ENCODE assay signal across 5 cellular contexts in the genomic region with DNA sequence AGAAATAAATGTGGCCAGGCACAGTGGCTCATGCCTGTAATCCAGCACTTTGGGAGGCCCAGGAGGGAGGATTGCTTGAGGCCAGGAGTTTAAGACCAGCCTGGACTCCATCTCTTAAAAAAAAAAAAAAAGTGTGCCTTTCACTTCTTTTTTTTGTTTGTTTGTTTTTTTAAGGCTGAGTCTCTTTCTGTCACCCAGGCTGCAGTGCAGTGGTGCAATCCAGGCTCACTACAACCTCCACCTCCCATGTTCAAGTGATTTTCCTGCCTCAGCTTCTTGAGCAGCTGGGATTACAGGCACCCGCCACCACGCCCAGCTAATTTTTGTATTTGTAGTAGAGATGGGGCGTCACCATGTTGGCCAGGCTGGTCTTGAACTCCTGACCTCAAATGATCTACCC. TPM values are rescaled to one million over a fixed set of nuclear protein-coding genes. Genes with fewer than 3 reads are reported as not detected.
"Had no signal": no experiment of that assay in that cellular context is flagged by ENCODE, and none has a peak within 500 bp of the region (broad histone marks: within the 10 kb centered on the region; RNA-seq: fewer than 3 reads in every experiment).

No MANE protein-coding gene starts in this region.

RNA-seq across cellular contexts. Expression of gene CLDN3, which starts 47.9 kb away (rescaled TPM):
- total RNA-seq: activated CD8-positive, alpha-beta T cell treated with anti-CD3 and anti-CD28 coated beads, Interleukin-2, amount 10 ng/mL, durations not matched to agents 7 days and 5 days; activated naive CD8-positive, alpha-beta T cell treated with anti-CD3 and anti-CD28 coated beads, Interleukin-2, amount 10 ng/mL, durations not matched to agents 7 days and 5 days; bronchial epithelial cell; OCI-LY7; SK-MEL-5 had no signal
